ENCODE assay signal across 8 cellular contexts in the genomic region with DNA sequence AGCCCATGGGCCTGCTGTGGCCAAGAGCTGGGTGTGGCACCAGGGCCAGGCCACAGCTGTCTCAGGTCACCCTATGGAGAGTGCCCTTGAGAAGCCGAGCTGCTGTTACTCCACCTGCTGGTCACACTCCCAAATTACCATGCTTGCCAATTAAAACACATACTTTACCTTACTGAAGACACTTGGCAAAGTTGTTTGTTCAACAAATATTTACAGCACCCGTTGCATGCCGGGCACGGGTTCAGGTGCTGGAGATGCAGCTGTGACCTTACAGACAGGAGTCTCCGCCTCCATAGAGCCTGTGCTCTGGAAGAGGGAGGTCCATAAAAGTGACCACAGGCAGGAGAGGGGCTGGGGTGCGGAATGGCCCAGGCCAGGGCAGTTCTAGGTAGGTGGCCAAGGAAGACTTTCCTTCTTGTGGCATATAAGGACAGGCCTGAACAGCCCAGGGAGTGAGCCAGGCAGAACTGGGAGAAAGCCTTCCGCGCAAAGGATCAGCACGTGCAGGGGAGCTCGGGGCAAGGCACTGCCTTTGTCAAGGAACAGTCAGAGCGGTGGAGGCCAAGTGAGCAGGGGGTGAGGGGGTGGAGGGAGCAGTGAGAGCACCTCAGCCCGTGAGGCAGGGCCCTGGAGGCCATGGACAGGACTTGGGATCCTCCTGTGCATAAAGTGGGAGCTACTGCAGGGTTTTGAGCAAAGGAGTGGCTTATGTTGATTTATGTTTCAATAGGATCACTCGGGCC. TPM values are rescaled to one million over a fixed set of nuclear protein-coding genes. Genes with fewer than 3 reads are reported as not detected.
DNase-seq lines count a peak whose midpoint lies in the region; ATAC-seq and TF ChIP-seq lines count a peak whose summit lies in the region.

No MANE protein-coding gene starts in this region.

- peaks cover 0 to 5% (median 0%) of the 10 kb centered on the region in 7 donors for H3K9me3 Mint-ChIP-seq in CD14-positive monocyte
- peaks cover 10% of the 10 kb centered on the region for H3K9me3 Mint-ChIP-seq in WTC11
- H3K9me3 Mint-ChIP-seq in effector memory CD8-positive, alpha-beta T cell: no peaks in the 10 kb centered on the region

- H3K36me3 ChIP-seq in mesendoderm (ENCODE audit: control insufficient read depth, insufficient read depth, low read length) (peaks cover 3% of the 10 kb centered on the region), thoracic aorta (peaks cover 43% of the 10 kb centered on the region)

- H3K27me3 Mint-ChIP-seq in CD14-positive monocyte (ENCODE audit: low read depth in 3 of 3) (no peaks in the 10 kb centered on the region), WTC11 (ENCODE audit: low read depth) (no peaks in the 10 kb centered on the region)
- H3K27me3 Mint-ChIP-seq in effector memory CD8-positive, alpha-beta T cell: no peaks in the 10 kb centered on the region

- H3K27me3 ChIP-seq in mesendoderm (ENCODE audit: insufficient read depth, low read length, poor library complexity) (no peaks in the 10 kb centered on the region), thoracic aorta (replicated peaks; ENCODE audit: insufficient read depth) (no peaks in the 10 kb centered on the region)

- peaks cover 2% of the 10 kb centered on the region for H3K79me1 ChIP-seq in mesendoderm (ENCODE audit: low read length)

- H4K8ac ChIP-seq in mesendoderm (ENCODE audit: low read depth, low read length): no peak overlapping the region

- H3K27ac Mint-ChIP-seq in CD14-positive monocyte (peak overlapping the region in 4 of 7 donors; percentile 26 to 72 (median 58)), WTC11 (peak overlapping the region; percentile 83)
- H3K27ac Mint-ChIP-seq in effector memory CD8-positive, alpha-beta T cell: peak overlapping the region; percentile 38 to 41

- H3K23ac ChIP-seq in mesendoderm (ENCODE audit: low read length): no peak overlapping the region

- no peaks in the 10 kb centered on the region for H3K4me1 ChIP-seq in mesendoderm (ENCODE audit: control insufficient read depth, low read depth, low read length)
- H3K4me1 ChIP-seq in thoracic aorta (ENCODE audit: control insufficient read depth in 1 of 2, low read depth in 2 of 2): peaks cover 6 to 35% of the 10 kb centered on the region in 2 donors

- no peak overlapping the region for H2BK5ac ChIP-seq in mesendoderm (ENCODE audit: low read length)

- DNase-seq in CD14-positive monocyte (ENCODE audit: low spot score) (no peak), NCI-H2029 (lab: John Stamatoyannopoulos, UW) (peak; percentile 87), WTC11 (ENCODE audit: low spot score) (peak; percentile 71), mesendoderm (peak; percentile 75), thoracic aorta (ENCODE audit: low spot score) (no peak)
- DNase-seq in effector memory CD8-positive, alpha-beta T cell: peak; percentile 11 to 26 (median 24)

- no peak overlapping the region for H3K56ac ChIP-seq in mesendoderm (ENCODE audit: low read length)

- no peak overlapping the region for H2BK15ac ChIP-seq in mesendoderm (replicated peaks; ENCODE audit: low read depth)

- intact Hi-C loops in CD14-positive monocyte (cut with micrococcal nuclease): loop anchor here in 1 of 2 donors (10.0 kb wide), 1 partner anchor 260 kb away; no protein-coding TSS in a partner anchor

- no peak overlapping the region for H3K18ac ChIP-seq in mesendoderm (ENCODE audit: low read length)

- H3K4me3 Mint-ChIP-seq in CD14-positive monocyte: no peak overlapping the region
- no peak overlapping the region for H3K4me3 Mint-ChIP-seq in WTC11
- no peak overlapping the region for H3K4me3 Mint-ChIP-seq in effector memory CD8-positive, alpha-beta T cell

- no peak overlapping the region for H3K4me2 ChIP-seq in mesendoderm (ENCODE audit: low read length)

- peak; percentile 75 for TF ChIP-seq CTCF in CD14-positive monocyte (IDR thresholded peaks at IDR 0.05)
- peak; percentile 72 for TF ChIP-seq CTCF in WTC11 (IDR thresholded peaks at IDR 0.05)
- TF ChIP-seq CTCF in thoracic aorta (IDR thresholded peaks at IDR 0.05): peak; percentile 53

- POLR2A ChIA-PET in WTC11 (lab: Charles Lee): no interaction called here

- no peak overlapping the region for H3K4ac ChIP-seq in mesendoderm (ENCODE audit: low read depth, low read length)

- H2AK5ac ChIP-seq in mesendoderm (ENCODE audit: low read length): no peak overlapping the region

- CTCF ChIA-PET in WTC11 (lab: Charles Lee): interaction anchor here (0.7 to 3.0 kb wide), 28 partner anchors 10 to 409 kb away, joined by 3 to 17 read pairs (median 4); partner anchors contain the start of genes RAB17 and RBM44

- no peaks in the 10 kb centered on the region for H3K9me3 ChIP-seq in thoracic aorta

- H3K27ac ChIP-seq in mesendoderm (ENCODE audit: low read depth, low read length) (no peak overlapping the region), thoracic aorta (peak overlapping the region in 1 of 2 donors; percentile 49)

- H3K4me3 ChIP-seq in mesendoderm (ENCODE audit: low read length) (no peak overlapping the region), thoracic aorta (no peak overlapping the region)

- H3K9ac ChIP-seq in mesendoderm (ENCODE audit: low read length): no peak overlapping the region

- no CpG with 5 or more reads among the region's 13 CpGs for WGBS in mesendoderm (ENCODE audit: extremely low coverage, insufficient coverage, low lambda C conversion rate)

- H3K79me2 ChIP-seq in mesendoderm (ENCODE audit: control insufficient read depth, insufficient read depth, low read length): no peaks in the 10 kb centered on the region

- H2BK120ac ChIP-seq in mesendoderm (ENCODE audit: low read depth, low read length): no peak overlapping the region

- no peaks in the 10 kb centered on the region for H3K4me1 Mint-ChIP-seq in CD14-positive monocyte
- H3K4me1 Mint-ChIP-seq in WTC11: peaks cover 6% of the 10 kb centered on the region; the same call in 1 of the 2 replicates
- H3K4me1 Mint-ChIP-seq in effector memory CD8-positive, alpha-beta T cell (ENCODE audit: low read depth in 2 of 2): peaks cover 5 to 7% of the 10 kb centered on the region in 2 donors

- peaks cover 80 to 96% of the 10 kb centered on the region in 2 donors for H3K36me3 Mint-ChIP-seq in CD14-positive monocyte
- peaks cover 44% of the 10 kb centered on the region for H3K36me3 Mint-ChIP-seq in WTC11
- peaks cover 90% of the 10 kb centered on the region for H3K36me3 Mint-ChIP-seq in effector memory CD8-positive, alpha-beta T cell (ENCODE audit: insufficient read depth)

- no peak overlapping the region for H4K5ac ChIP-seq in mesendoderm (ENCODE audit: low read length)

- ATAC-seq in GM21515 (IDR thresholded peaks at IDR 0.05; ENCODE audit: unreplicated experiment) (peak; percentile 55), WTC11 (peak; percentile 96), thoracic aorta (ENCODE audit: insufficient number of reproducible peaks, low FRiP score, low read depth) (no peak), HG03045 (IDR thresholded peaks at IDR 0.05; ENCODE audit: unreplicated experiment) (no peak)
- peak; percentile 60 for ATAC-seq in effector memory CD8-positive, alpha-beta T cell (replicated peaks)

TF ChIP-seq in WTC11, 78 proteins besides CTCF, POLR2A, EP300 and RAD21:
- TF ChIP-seq RORB (CRISPR knock-in tag; IDR thresholded peaks at IDR 0.05) (no peak), ETV6 (CRISPR knock-in tag; IDR thresholded peaks at IDR 0.05) (0 out of 2 replicates have a peak, but pooled peaks have one; percentile 32)

RNA-seq across cellular contexts. Expression of gene RBM44, which starts 23.6 kb away (rescaled TPM):
- polyA plus RNA-seq in CD14-positive monocyte: under 1 TPM in 1 of 2 donors, not detected in 1; 0.07 TPM
- total RNA-seq in WTC11 (2021) (0.53 to 1.3 TPM (median 0.71 TPM) in 3 replicates), thoracic aorta (1 to 10 TPM; 1.6 to 7.1 TPM)
- polyA plus RNA-seq in mesendoderm (2013, experiment 1 of 2): 0.11 TPM
- 0.11 TPM for polyA plus RNA-seq in mesendoderm (2013, experiment 2 of 2)

Comparison
In these comparisons a context has a peak if more than half of its experiments do, and no peak if none do; other contexts are left out.
1. DNase-seq: peak in NCI-H2029 (single experiment), WTC11 (single experiment), effector memory CD8-positive, alpha-beta T cell (3 of 3) and mesendoderm (single experiment); none in CD14-positive monocyte (single experiment) and thoracic aorta (single experiment).
2. ATAC-seq: peak in GM21515 (single experiment), WTC11 (single experiment) and effector memory CD8-positive, alpha-beta T cell (single experiment); none in thoracic aorta (single experiment) and HG03045 (single experiment).
3. Peak in every context shown above with its lines, with median percentiles within 50 percentile points of each other: H3K27ac Mint-ChIP-seq and CTCF ChIP-seq.